In the genomic region with DNA sequence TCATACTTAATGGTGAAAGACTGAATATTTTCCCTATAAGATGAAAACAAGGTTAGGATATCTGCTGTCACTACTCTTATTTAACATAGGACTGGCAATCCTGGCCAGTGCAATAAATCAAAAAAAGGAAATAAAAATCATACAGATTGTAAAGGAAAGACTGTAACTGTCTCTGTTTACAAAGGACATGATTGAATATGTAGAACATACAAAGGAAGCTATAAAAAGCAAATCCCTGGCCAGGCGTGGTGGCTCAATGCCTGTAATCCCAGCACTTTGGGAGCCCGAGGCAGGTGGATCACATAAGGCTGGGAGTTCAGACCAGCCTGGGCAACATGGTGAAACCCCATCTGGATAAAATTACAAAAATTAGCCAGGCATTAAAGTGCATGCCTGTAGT, we compare ENCODE assay signal across 24 cellular contexts.
"Had no signal": no experiment of that assay in that cellular context is flagged by ENCODE, and none has a peak within 500 bp of the region (broad histone marks: within the 10 kb centered on the region; RNA-seq: fewer than 3 reads in every experiment).

No MANE protein-coding gene starts in this region.

- H2AFZ ChIP-seq: hepatocyte had no signal

- H3K4me1 ChIP-seq: breast epithelium, colonic mucosa, esophagus muscularis mucosa, right lobe of liver, tibial artery had no signal

- ATAC-seq: right lobe of liver had no signal

- H3K27me3 ChIP-seq: breast epithelium, colonic mucosa, dorsolateral prefrontal cortex, esophagus muscularis mucosa, hepatocyte, right lobe of liver, tibial artery had no signal

- DNase-seq: activated B cell treated with CpG ODN at 0.5 μM for 24 hours; activated CD4-positive, alpha-beta memory T cell treated with anti-CD3 and anti-CD28 coated beads for 36 hours; activated CD4-positive, alpha-beta T cell treated with anti-CD3 and anti-CD28 coated beads for 4 hours; activated naive CD4-positive, alpha-beta T cell treated with Interleukin-2 at 50 U/mL for 16 hours; activated naive CD8-positive, alpha-beta T cell treated with anti-CD3 and anti-CD28 coated beads for 36 hours; activated T-cell treated with anti-CD3 and anti-CD28 coated beads, Interleukin-2, amount 50 U/mL, for 48 hours; colonic mucosa; dorsolateral prefrontal cortex; glutamatergic neuron; occipital lobe; posterior cingulate gyrus; right lobe of liver; stimulated activated CD4-positive, alpha-beta T cell treated with anti-CD3 and anti-CD28 coated beads, Interleukin-1b, Interleukin-23, amount 100 ng/mL, for 48 hours; substantia nigra; T1000; tibial artery had no signal

- H3K9me3 ChIP-seq: colonic mucosa had no signal

- H3K27ac ChIP-seq: breast epithelium, colonic mucosa, dorsolateral prefrontal cortex, esophagus muscularis mucosa, hepatocyte, right lobe of liver, skin epidermis, tibial artery had no signal

- H3K4me1 Mint-ChIP-seq: activated B cell treated with CpG ODN at 0.5 μM for 24 hours, neural crest cell had no signal

- H3K36me3 ChIP-seq: breast epithelium, colonic mucosa, right lobe of liver had no signal

- H3K27ac Mint-ChIP-seq: activated B cell treated with CpG ODN at 0.5 μM for 24 hours; activated CD4-positive, alpha-beta memory T cell treated with anti-CD3 and anti-CD28 coated beads for 36 hours; activated naive CD8-positive, alpha-beta T cell treated with anti-CD3 and anti-CD28 coated beads for 36 hours; memory B cell; stimulated activated naive CD8-positive, alpha-beta T cell treated with anti-CD3 and anti-CD28 coated beads, Interleukin-15, Interleukin-2, amounts not matched to agents 100 ng/mL and 50 ng/mL, for 24 hours had no signal

- FAIRE-seq: frontal cortex had no signal

- H3K27me3 Mint-ChIP-seq: activated B cell treated with CpG ODN at 0.5 μM for 24 hours; activated CD4-positive, alpha-beta memory T cell treated with anti-CD3 and anti-CD28 coated beads for 36 hours; activated naive CD8-positive, alpha-beta T cell treated with anti-CD3 and anti-CD28 coated beads for 36 hours; memory B cell; stimulated activated naive CD8-positive, alpha-beta T cell treated with anti-CD3 and anti-CD28 coated beads, Interleukin-15, Interleukin-2, amounts not matched to agents 100 ng/mL and 50 ng/mL, for 24 hours had no signal

- H3K4me3 Mint-ChIP-seq: activated B cell treated with CpG ODN at 0.5 μM for 24 hours; activated CD4-positive, alpha-beta memory T cell treated with anti-CD3 and anti-CD28 coated beads for 36 hours; activated naive CD8-positive, alpha-beta T cell treated with anti-CD3 and anti-CD28 coated beads for 36 hours; memory B cell; neural crest cell; stimulated activated naive CD8-positive, alpha-beta T cell treated with anti-CD3 and anti-CD28 coated beads, Interleukin-15, Interleukin-2, amounts not matched to agents 100 ng/mL and 50 ng/mL, for 24 hours had no signal

- H3K4me2 ChIP-seq: hepatocyte had no signal

- H3K4me3 ChIP-seq: colonic mucosa, esophagus muscularis mucosa, hepatocyte, right lobe of liver, skin epidermis, tibial artery had no signal

- H3K79me2 ChIP-seq: hepatocyte had no signal
